In genomic region chr20:3767434-3768341, GRCh38 we compare ENCODE assay signal across 8 cellular contexts. TPM values are rescaled to one million over a fixed set of nuclear protein-coding genes. Genes with fewer than 3 reads are reported as not detected.
DNase-seq lines count a peak whose midpoint lies in the region; ATAC-seq and TF ChIP-seq lines count a peak whose summit lies in the region.

TSS of gene ADISSP (minus strand) at chr20:3767753. CDS start at chr20:3760100, 7,653 bp downstream.

- peak; percentile 94 for ATAC-seq in GM21723 (IDR thresholded peaks at IDR 0.05; ENCODE audit: unreplicated experiment)
- peak; percentile 94 for ATAC-seq in Panc1
- peak; percentile 88 to 90 for ATAC-seq in activated T-cell treated with anti-CD3 and anti-CD28 coated beads, Interleukin-2, amount 50 U/mL, for 4 hours

- H3K36me3 ChIP-seq in Panc1 (ENCODE audit: control insufficient read depth, insufficient read depth, low read length) = no peaks in the 10 kb centered on the region; the same call in 1 of the 2 replicates
- H3K36me3 ChIP-seq in mucosa of rectum (ENCODE audit: control insufficient read depth in 2 of 2, insufficient read depth in 2 of 2, low read length in 2 of 2) = no peaks in the 10 kb centered on the region

- H3K9ac ChIP-seq in mucosa of rectum (ENCODE audit: low read depth in 1 of 2, low read length in 2 of 2) = peak within 1 kb of the TSS; percentile 83 to 86

- in situ Hi-C loops in Panc1 (cut with HindIII; ENCODE audit: low pct_unique_long_range_greater_than_20kb, low sequenced_read_pairs) = no loop called here

- H3K36me3 Mint-ChIP-seq in activated T-cell treated with anti-CD3 and anti-CD28 coated beads, Interleukin-2, amount 50 U/mL, for 4 hours (ENCODE audit: insufficient read depth) = no peaks in the 10 kb centered on the region

- peak within 1 kb of the TSS; percentile 90 for H3K27ac ChIP-seq in Panc1 (ENCODE audit: low read length)
- H3K27ac ChIP-seq in mucosa of rectum (ENCODE audit: low read depth in 2 of 2, low read length in 2 of 2) = peak within 1 kb of the TSS; percentile 91 to 94

- H3K4me1 ChIP-seq in Panc1 (ENCODE audit: control insufficient read depth, insufficient read depth, low read length) (peaks cover 19% of the 10 kb centered on the region), mucosa of rectum (ENCODE audit: control insufficient read depth in 2 of 2, insufficient read depth in 2 of 2, low read length in 2 of 2) (peaks cover 13 to 31% of the 10 kb centered on the region in 2 donors)

- H3K4me3 Mint-ChIP-seq in activated T-cell treated with anti-CD3 and anti-CD28 coated beads, Interleukin-2, amount 50 U/mL, for 4 hours = peak within 1 kb of the TSS; percentile 87

- H3K9me3 ChIP-seq in Panc1 (ENCODE audit: control insufficient read depth, insufficient read depth, low read depth, low read length) (no peaks in the 10 kb centered on the region), mucosa of rectum (ENCODE audit: control insufficient read depth in 2 of 2, low read length in 2 of 2) (no peaks in the 10 kb centered on the region)

- H3K27me3 Mint-ChIP-seq in activated T-cell treated with anti-CD3 and anti-CD28 coated beads, Interleukin-2, amount 50 U/mL, for 4 hours (ENCODE audit: low read depth) = no peaks in the 10 kb centered on the region

- no TSS peak for BruUV-seq in Panc1 (replicated peaks; lab: Mats Ljungman, UMichigan)

- H3K9me3 Mint-ChIP-seq in activated T-cell treated with anti-CD3 and anti-CD28 coated beads, Interleukin-2, amount 50 U/mL, for 4 hours = no peaks in the 10 kb centered on the region

- TF ChIP-seq CTCF in Panc1 (IDR thresholded peaks at IDR 0.05) = no peak

- H3K27me3 ChIP-seq in Panc1 (ENCODE audit: control insufficient read depth, insufficient read depth, low read length) (no peaks in the 10 kb centered on the region), mucosa of rectum (ENCODE audit: control insufficient read depth in 2 of 2, insufficient read depth in 2 of 2, low read length in 2 of 2) (no peaks in the 10 kb centered on the region)

- H3K4me3 ChIP-seq in Panc1 (ENCODE audit: low read depth in 2 of 2, low read length in 2 of 2) (peak within 1 kb of the TSS; percentile 86 to 89), mucosa of rectum (ENCODE audit: low read length in 2 of 2) (peak within 1 kb of the TSS; percentile 86 to 87)

- POLR2A ChIA-PET in Panc1 (lab: Charles Lee) = interaction anchor here (0.5 to 1.0 kb wide), 6 partner anchors 11 to 126 kb away, joined by 3 to 5 read pairs (median 3); no protein-coding TSS in a partner anchor

- peak; percentile 80 for TF ChIP-seq POLR2A in erythroblast (IDR thresholded peaks at IDR 0.05; ENCODE audit: low read length)

- peaks cover 20% of the 10 kb centered on the region for H3K4me1 Mint-ChIP-seq in activated T-cell treated with anti-CD3 and anti-CD28 coated beads, Interleukin-2, amount 50 U/mL, for 4 hours (ENCODE audit: low read depth)

- intact Hi-C loops in Panc1 (cut with micrococcal nuclease; ENCODE audit: unreplicated experiment) = loop anchor here (5.0 kb wide), 1 partner anchor 90 kb away; no protein-coding TSS in a partner anchor

- peak; percentile 93 for DNase-seq in DMS79 treated with DMSO at 0.1 percent for 48 hours (lab: John Stamatoyannopoulos, UW)
- peak; percentile 93 for DNase-seq in KG1 (lab: John Stamatoyannopoulos, UW)
- DNase-seq in Panc1 (ENCODE audit: low read depth, low spot score) = peak; percentile 88
- peak; percentile 95 for DNase-seq in activated T-cell treated with anti-CD3 and anti-CD28 coated beads, Interleukin-2, amount 50 U/mL, for 4 hours
- DNase-seq in erythroblast (lab: John Stamatoyannopoulos, UW) = peak; percentile 99
- DNase-seq in stimulated activated CD8-positive, alpha-beta memory T cell treated with anti-CD3 and anti-CD28 coated beads, Interleukin-4, amount 100 ng/mL, for 48 hours = peak; percentile 98

- CTCF ChIA-PET in Panc1 (lab: Charles Lee) = interaction anchor here (0.6 to 2.1 kb wide), 8 partner anchors 10 to 215 kb away, joined by 3 to 10 read pairs (median 4); partner anchors contain the start of gene SPEF1

RNA-seq across cellular contexts. Expression of gene ADISSP, which starts in this region (rescaled TPM):
- total RNA-seq in Panc1 (2021; ENCODE audit: unreplicated experiment) = 100 TPM
- polyA plus RNA-seq in Panc1 (2012; ENCODE audit: insufficient read length) = 137 TPM
- total RNA-seq in activated T-cell treated with anti-CD3 and anti-CD28 coated beads, Interleukin-2, amount 50 U/mL, for 4 hours = 100 to 1,000 TPM in 1 of 3 donors, 10 to 100 TPM in 2; 63.3 to 102 (median 84.2) TPM

Comparison
In these comparisons a context has a peak if more than half of its experiments do, and no peak if none do; other contexts are left out.
1. Peak in every context shown above with its lines: DNase-seq, ATAC-seq, H3K4me3 ChIP-seq and H3K27ac ChIP-seq.